ENCODE assay signal across 13 cellular contexts in the genomic region with DNA sequence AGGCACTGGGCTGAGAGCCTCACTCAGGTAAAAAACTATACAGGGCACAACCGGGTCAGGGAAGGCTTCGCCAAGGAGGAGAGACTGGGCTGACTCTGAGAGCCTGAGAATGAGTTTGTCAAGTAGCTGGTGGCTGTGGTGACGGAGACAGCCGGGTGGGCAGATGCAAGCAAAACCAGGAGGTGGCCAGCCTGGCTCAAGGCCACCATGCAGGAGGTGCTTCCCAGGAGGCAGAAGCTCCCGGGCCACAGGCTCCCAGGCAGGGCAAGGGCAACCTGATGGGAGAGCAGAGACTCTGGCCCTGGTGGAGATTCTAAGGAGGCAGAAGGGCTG. TPM values are rescaled to one million over a fixed set of nuclear protein-coding genes. Genes with fewer than 3 reads are reported as not detected.
DNase-seq lines count a peak whose midpoint lies in the region; ATAC-seq and TF ChIP-seq lines count a peak whose summit lies in the region.
"Had no signal": no experiment of that assay in that cellular context is flagged by ENCODE, and none has a peak within 500 bp of the region (broad histone marks: within the 10 kb centered on the region; RNA-seq: fewer than 3 reads in every experiment).

No MANE protein-coding gene starts in this region.

- H3K4me3 ChIP-seq in BLaER1 = no peak overlapping the region
- H3K4me3 ChIP-seq in adipocyte (ENCODE audit: low read length) = no peak overlapping the region

- peaks cover 7 to 18% of the 10 kb centered on the region in 2 donors for H3K4me1 Mint-ChIP-seq in natural killer cell

- peaks cover 41% of the 10 kb centered on the region for H4K20me1 ChIP-seq in BLaER1

- H3K9me3 Mint-ChIP-seq in natural killer cell = no peaks in the 10 kb centered on the region
- H3K9me3 Mint-ChIP-seq: HFFc6 had no signal

- peak overlapping the region; percentile 78 for H3K4me3 Mint-ChIP-seq in natural killer cell

- no peak for DNase-seq in adipocyte (ENCODE audit: low read depth)
- no peak for DNase-seq in natural killer cell
- no peak for DNase-seq in activated CD4-positive, alpha-beta T cell treated with anti-CD3 and anti-CD28 coated beads for 48 hours
- DNase-seq in NCI-H1417 (lab: John Stamatoyannopoulos, UW) = no peak
- DNase-seq: cerebellar nuclear complex, NCI-H146 had no signal

- peaks cover 35 to 44% of the 10 kb centered on the region in 2 donors for H3K27me3 Mint-ChIP-seq in natural killer cell (ENCODE audit: low read depth in 2 of 2)

- H3K27ac ChIP-seq in BLaER1 = no peak overlapping the region
- H3K27ac ChIP-seq: C4-2B had no signal

- H3K4me1 ChIP-seq in BLaER1 (peaks cover 43% of the 10 kb centered on the region), adipocyte (ENCODE audit: control insufficient read depth, insufficient read depth, low read length) (peaks cover 3% of the 10 kb centered on the region)

- no peak for TF ChIP-seq CTCF in natural killer cell (IDR thresholded peaks at IDR 0.05)

- H3K9me3 ChIP-seq in BLaER1 (no peaks in the 10 kb centered on the region), adipocyte (ENCODE audit: control insufficient read depth, low read length) (no peaks in the 10 kb centered on the region)

- no peak overlapping the region for H3K27ac Mint-ChIP-seq in natural killer cell
- H3K27ac Mint-ChIP-seq: HFFc6 had no signal

- H3K27me3 ChIP-seq in BLaER1 (peaks cover 77% of the 10 kb centered on the region), adipocyte (replicated peaks; ENCODE audit: control insufficient read depth, insufficient read depth, low read length) (peaks cover 34% of the 10 kb centered on the region)

- H3K4me2 ChIP-seq in BLaER1 = peak overlapping the region; percentile 100

- intact Hi-C loops in natural killer cell (cut with micrococcal nuclease) = loop anchor here (10.0 kb wide), 1 partner anchor 332 kb away; no protein-coding TSS in a partner anchor

- ATAC-seq in HG02798 (IDR thresholded peaks at IDR 0.05; ENCODE audit: poor library complexity, unreplicated experiment) (peak; percentile 2), natural killer cell (no peak), GM19324 (IDR thresholded peaks at IDR 0.05; ENCODE audit: low FRiP score, unreplicated experiment) (no peak), HG02938 (IDR thresholded peaks at IDR 0.05; ENCODE audit: unreplicated experiment) (no peak)

- H3K36me3 ChIP-seq in BLaER1 (no peaks in the 10 kb centered on the region), adipocyte (ENCODE audit: control insufficient read depth, insufficient read depth, low read length, severe bottlenecking) (no peaks in the 10 kb centered on the region)

- H3K36me3 Mint-ChIP-seq in natural killer cell = no peaks in the 10 kb centered on the region

- H3K9ac ChIP-seq in BLaER1 (no peak overlapping the region), adipocyte (ENCODE audit: low read length) (peak overlapping the region; percentile 55)

RNA-seq across cellular contexts. Expression of a gene that starts 2.9 kb away (rescaled TPM):
- total RNA-seq in natural killer cell = under 1 TPM in 2 of 3 donors, not detected in 1; 0.07 to 0.10 TPM
- total RNA-seq: OCI-LY7 had no signal
